In the genomic region with DNA sequence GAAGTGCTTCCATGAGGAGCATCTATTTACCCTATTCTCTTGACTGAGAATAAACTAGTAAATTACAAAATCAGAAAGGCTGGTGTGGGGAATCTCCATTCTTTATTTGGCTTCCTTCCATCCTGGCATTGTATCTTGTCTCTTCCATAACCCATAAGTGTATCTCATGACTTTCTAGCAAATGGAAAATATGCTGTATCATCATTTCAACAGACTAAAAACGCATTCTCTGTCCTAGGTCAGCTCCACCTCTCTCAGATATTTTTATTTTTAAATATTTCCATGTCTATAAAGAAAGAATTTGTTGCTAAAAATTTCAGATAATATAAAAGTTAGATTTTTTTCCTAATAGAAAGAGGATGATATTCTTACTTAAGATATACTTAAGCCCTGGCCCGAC, we compare ENCODE assay signal across 25 cellular contexts.
DNase-seq lines count a peak whose midpoint lies in the region; ATAC-seq, FAIRE-seq and TF ChIP-seq lines count a peak whose summit lies in the region.
"Had no signal": no experiment of that assay in that cellular context is flagged by ENCODE, and none has a peak within 500 bp of the region (broad histone marks: within the 10 kb centered on the region; RNA-seq: fewer than 3 reads in every experiment).

No MANE protein-coding gene starts in this region.

- H2AFZ ChIP-seq in HepG2 (ENCODE audit: low read length) (no peak overlapping the region), OCI-LY3 (ENCODE audit: low read depth, low read length) (peak overlapping the region; percentile 34; the same call in 1 of the 2 replicates)

- no peaks in the 10 kb centered on the region for H3K79me2 ChIP-seq in HepG2 (ENCODE audit: insufficient read depth, low read length)
- no peaks in the 10 kb centered on the region for H3K79me2 ChIP-seq in OCI-LY3 (ENCODE audit: low read length)

- no peak for DNase-seq in HepG2 (ENCODE audit: low spot score)
- DNase-seq in right lobe of liver: no peak
- no peak for DNase-seq in stimulated activated effector memory CD8-positive, alpha-beta T cell treated with anti-CD3 and anti-CD28 coated beads, Interleukin-12 subunit alpha, Interleukin-12 subunit beta, amount 100 ng/mL, for 72 hours (ENCODE audit: low spot score in 2 of 2)
- DNase-seq: ACHN; BE2C; C1 segment of cervical spinal cord; CD4-positive, alpha-beta memory T cell; CD4-positive, CD25-positive, alpha-beta regulatory T cell; CD8-positive, alpha-beta memory T cell; COR-L47; DMS 273 treated with DMSO at 0.1 percent for 48 hours; DMS153; DMS53; DMS79; DND-41; EL; GDM1 had no signal

- H3K9me3 Mint-ChIP-seq in stimulated activated effector memory CD8-positive, alpha-beta T cell treated with anti-CD3 and anti-CD28 coated beads, Interleukin-12 subunit alpha, Interleukin-12 subunit beta, amount 100 ng/mL, for 72 hours: peaks cover 5% of the 10 kb centered on the region

- no peaks in the 10 kb centered on the region for H3K4me1 Mint-ChIP-seq in stimulated activated effector memory CD8-positive, alpha-beta T cell treated with anti-CD3 and anti-CD28 coated beads, Interleukin-12 subunit alpha, Interleukin-12 subunit beta, amount 100 ng/mL, for 72 hours
- H3K4me1 Mint-ChIP-seq: CD14-positive monocyte; CD8-positive, alpha-beta memory T cell had no signal

- TF ChIP-seq CTCF in HepG2 (CRISPR knock-in tag; IDR thresholded peaks at IDR 0.05): no peak
- no peak for TF ChIP-seq CTCF in right lobe of liver (IDR thresholded peaks at IDR 0.05)
- no peak for TF ChIP-seq CTCF in OCI-LY3 (IDR thresholded peaks at IDR 0.05; ENCODE audit: low read depth, low read length)

- H4K20me1 ChIP-seq in HepG2 (ENCODE audit: insufficient read depth, low read length): no peaks in the 10 kb centered on the region
- no peaks in the 10 kb centered on the region for H4K20me1 ChIP-seq in OCI-LY3 (ENCODE audit: insufficient read depth, low read length)
- H4K20me1 ChIP-seq: BLaER1 had no signal

- CTCF ChIA-PET in HepG2 (lab: Yijun Ruan, JAX; ENCODE audit: low intra/inter-chr PET ratio, low total read pairs): no interaction called here

- H3K4me1 ChIP-seq in HepG2 (ENCODE audit: insufficient read depth, low read length) (no peaks in the 10 kb centered on the region), right lobe of liver (no peaks in the 10 kb centered on the region), OCI-LY3 (ENCODE audit: low read length) (no peaks in the 10 kb centered on the region)
- H3K4me1 ChIP-seq: BE2C, BLaER1 had no signal

- H3K4me3 ChIP-seq in HepG2 (replicated peaks in 1 of 3; ENCODE audit: insufficient read depth in 1 of 3, low read depth in 2 of 3, low read length in 3 of 3) (no peak overlapping the region), right lobe of liver (no peak overlapping the region), OCI-LY3 (ENCODE audit: low read length) (no peak overlapping the region)
- H3K4me3 ChIP-seq: BLaER1, GM12878 had no signal

- no peak overlapping the region for H3K4me3 Mint-ChIP-seq in stimulated activated effector memory CD8-positive, alpha-beta T cell treated with anti-CD3 and anti-CD28 coated beads, Interleukin-12 subunit alpha, Interleukin-12 subunit beta, amount 100 ng/mL, for 72 hours
- H3K4me3 Mint-ChIP-seq: CD14-positive monocyte; CD4-positive, alpha-beta memory T cell; CD4-positive, CD25-positive, alpha-beta regulatory T cell; CD8-positive, alpha-beta memory T cell had no signal

- no peak overlapping the region for H3K27ac Mint-ChIP-seq in stimulated activated effector memory CD8-positive, alpha-beta T cell treated with anti-CD3 and anti-CD28 coated beads, Interleukin-12 subunit alpha, Interleukin-12 subunit beta, amount 100 ng/mL, for 72 hours
- H3K27ac Mint-ChIP-seq: CD14-positive monocyte; CD4-positive, CD25-positive, alpha-beta regulatory T cell; CD8-positive, alpha-beta memory T cell had no signal

- no TSS peak for BruUV-seq in HepG2 (replicated peaks; lab: Mats Ljungman, UMichigan)

- intact Hi-C loops in HepG2 (cut with micrococcal nuclease; ENCODE audit: unreplicated experiment): no loop called here
- intact Hi-C loops in right lobe of liver (cut with DNase I): no loop called here

- H3K9ac ChIP-seq in HepG2 (ENCODE audit: insufficient read depth, low read depth, low read length): no peak overlapping the region
- H3K9ac ChIP-seq in OCI-LY3 (ENCODE audit: low read length): no peak overlapping the region
- H3K9ac ChIP-seq: BLaER1 had no signal

- FAIRE-seq in HepG2 (lab: Jason Lieb, UNC): no peak
- FAIRE-seq: GM12878, GM12892, GM18507 had no signal

- H3K27ac ChIP-seq in HepG2 (ENCODE audit: extremely low read length, insufficient read depth, low read length): no peak overlapping the region
- H3K27ac ChIP-seq in right lobe of liver: no peak overlapping the region
- no peak overlapping the region for H3K27ac ChIP-seq in OCI-LY3 (ENCODE audit: low read length)
- H3K27ac ChIP-seq: 22Rv1, BLaER1 had no signal

- 2% methylated on average over 2 of the region's 2 CpGs for WGBS in HepG2 (ENCODE audit: low lambda C conversion rate)
- WGBS in right lobe of liver (ENCODE audit: insufficient coverage, low coverage, low lambda C conversion rate, missing lambda C conversion rate): 48% methylated on average over 2 of the region's 2 CpGs

- in situ Hi-C loops in HepG2 (cut with HindIII; ENCODE audit: extremely low pct_ligation_motif_present, low pct_unique_long_range_greater_than_20kb): no loop called here

- no peak for ATAC-seq in HepG2
- no peak for ATAC-seq in right lobe of liver
- ATAC-seq in stimulated activated effector memory CD8-positive, alpha-beta T cell treated with anti-CD3 and anti-CD28 coated beads, Interleukin-12 subunit alpha, Interleukin-12 subunit beta, amount 100 ng/mL, for 72 hours: no peak
- ATAC-seq in HG03175 (IDR thresholded peaks at IDR 0.05; ENCODE audit: unreplicated experiment): no peak
- ATAC-seq: GM12878 had no signal

- POLR2A ChIA-PET in HepG2 (lab: Yijun Ruan, JAX): no interaction called here

- H3K9me3 ChIP-seq in HepG2 (ENCODE audit: low read length) (peaks cover 29% of the 10 kb centered on the region), right lobe of liver (no peaks in the 10 kb centered on the region), OCI-LY3 (ENCODE audit: insufficient read depth, low read length) (no peaks in the 10 kb centered on the region)
- H3K9me3 ChIP-seq: BE2C, BLaER1 had no signal

- no peak for TF ChIP-seq EP300 in HepG2 (IDR thresholded peaks at IDR 0.05; ENCODE audit: low read depth in 2 of 2, low read length in 2 of 2)
- no peak for TF ChIP-seq EP300 in HepG2 (CRISPR knock-in tag; IDR thresholded peaks at IDR 0.05; ENCODE audit: borderline replicate concordance)

- no peaks in the 10 kb centered on the region; a peak in 1 of 5 replicates for H3K27me3 ChIP-seq in HepG2 (ENCODE audit: control insufficient read depth in 1 of 2, insufficient read depth in 2 of 2, low read length in 2 of 2)
- H3K27me3 ChIP-seq in right lobe of liver: no peaks in the 10 kb centered on the region
- no peaks in the 10 kb centered on the region; the same call in 1 of the 2 replicates for H3K27me3 ChIP-seq in OCI-LY3 (ENCODE audit: low read depth, low read length)
- H3K27me3 ChIP-seq: BLaER1 had no signal

- no peak for TF ChIP-seq RAD21 in HepG2 (CRISPR knock-in tag; IDR thresholded peaks at IDR 0.05)

- H3K36me3 ChIP-seq in HepG2 (replicated peaks in 1 of 2; ENCODE audit: control insufficient read depth in 1 of 2, insufficient read depth in 2 of 2, low read length in 2 of 2) (no peaks in the 10 kb centered on the region), right lobe of liver (no peaks in the 10 kb centered on the region), OCI-LY3 (replicated peaks; ENCODE audit: low read depth, low read length) (no peaks in the 10 kb centered on the region)
- H3K36me3 ChIP-seq: BE2C, BLaER1 had no signal

- no peak overlapping the region for H3K4me2 ChIP-seq in HepG2 (ENCODE audit: low read depth, low read length)
- H3K4me2 ChIP-seq in OCI-LY3 (ENCODE audit: low read length): no peak overlapping the region
- H3K4me2 ChIP-seq: BLaER1 had no signal

- H3K36me3 Mint-ChIP-seq in stimulated activated effector memory CD8-positive, alpha-beta T cell treated with anti-CD3 and anti-CD28 coated beads, Interleukin-12 subunit alpha, Interleukin-12 subunit beta, amount 100 ng/mL, for 72 hours: no peaks in the 10 kb centered on the region
- H3K36me3 Mint-ChIP-seq: CD14-positive monocyte; CD4-positive, alpha-beta memory T cell; CD8-positive, alpha-beta memory T cell had no signal

- TF ChIP-seq POLR2A in HepG2 (IDR thresholded peaks at IDR 0.05; ENCODE audit: insufficient read depth in 1 of 2, low read depth in 2 of 2, low read length in 2 of 2) (no peak), right lobe of liver (IDR thresholded peaks at IDR 0.05) (no peak)

TF ChIP-seq in HepG2, 621 proteins besides CTCF, POLR2A, EP300 and RAD21:
- TF ChIP-seq MAFK (conservative IDR thresholded peaks at IDR 0.05 in 1 of 2, IDR thresholded peaks at IDR 0.05 in 1 of 2; ENCODE audit: low read length in 2 of 2): peak; percentile 87 to 93
- peak; percentile 88 for TF ChIP-seq MAFF (IDR thresholded peaks at IDR 0.05; ENCODE audit: low read depth, low read length)
- TF ChIP-seq, protein P1, sequence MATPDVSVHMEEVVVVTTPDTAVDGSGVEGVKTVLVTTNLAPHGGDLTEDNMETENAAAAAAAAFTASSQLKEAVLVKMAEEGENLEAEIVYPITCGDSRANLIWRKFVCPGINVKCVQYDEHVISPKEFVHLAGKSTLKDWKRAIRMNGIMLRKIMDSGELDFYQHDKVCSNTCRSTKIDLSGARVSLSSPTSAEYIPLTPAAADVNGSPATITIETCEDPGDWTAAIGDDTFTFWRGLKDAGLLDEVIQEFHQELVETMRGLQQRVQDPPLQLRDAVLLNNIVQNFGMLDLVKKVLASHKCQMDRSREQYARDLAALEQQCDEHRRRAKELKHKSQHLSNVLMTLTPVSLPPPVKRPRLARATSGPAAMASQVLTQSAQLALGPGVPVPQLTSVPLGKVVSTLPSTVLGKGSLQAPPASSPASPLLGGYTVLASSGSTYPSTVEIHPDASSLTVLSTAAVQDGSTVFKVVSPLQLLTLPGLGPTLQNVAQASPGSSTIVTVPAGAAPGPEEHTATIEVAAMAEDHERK (CRISPR knock-in tag; IDR thresholded peaks at IDR 0.05; ENCODE audit: low read depth): no peak
